Comparison of ENCODE assay signal across 16 cellular contexts in genomic region chr15:68830141-68830540, GRCh38.
"Had no signal": no experiment of that assay in that cellular context is flagged by ENCODE, and none has a peak within 500 bp of the region (broad histone marks: within the 10 kb centered on the region; RNA-seq: fewer than 3 reads in every experiment).

No MANE protein-coding gene starts in this region.

- ATAC-seq: left cardiac atrium, lower lobe of right lung, pancreas had no signal

- H3K9me3 ChIP-seq: adrenal gland, colonic mucosa, lower lobe of right lung, pancreas, uterus had no signal

- H3K36me3 Mint-ChIP-seq: mesothelial cell of epicardium had no signal

- H3K27me3 ChIP-seq: colonic mucosa, pancreas, uterus had no signal

- H3K27ac ChIP-seq: adrenal gland, colonic mucosa, esophagus squamous epithelium, lower lobe of right lung, neural progenitor cell, pancreas, tibial artery, uterus, WERI-Rb-1 had no signal

- H3K4me1 ChIP-seq: adrenal gland, colonic mucosa, esophagus squamous epithelium, neural progenitor cell, pancreas, tibial artery, uterus had no signal

- H2AFZ ChIP-seq: neural progenitor cell had no signal

- DNase-seq: activated effector memory CD4-positive, alpha-beta T cell treated with Interleukin-2 at 50 U/mL for 16 hours; adrenal gland; colonic mucosa; esophagus squamous epithelium; foreskin fibroblast; glutamatergic neuron; left cardiac atrium; lower lobe of right lung; pancreas; SW 1271; T1000; tibial artery; uterus; WERI-Rb-1 had no signal

- H3K36me3 ChIP-seq: adrenal gland, colonic mucosa, esophagus squamous epithelium, lower lobe of right lung, neural progenitor cell, pancreas, tibial artery, uterus, WERI-Rb-1 had no signal

- H3K4me3 ChIP-seq: adrenal gland, colonic mucosa, esophagus squamous epithelium, lower lobe of right lung, neural progenitor cell, pancreas, tibial artery, uterus had no signal

- H3K27ac Mint-ChIP-seq: mesothelial cell of epicardium, neural progenitor cell had no signal

- H3K9ac ChIP-seq: neural progenitor cell had no signal

- H3K4me2 ChIP-seq: neural progenitor cell had no signal
